38 cellular contexts compared by ENCODE assay signal in the genomic region with DNA sequence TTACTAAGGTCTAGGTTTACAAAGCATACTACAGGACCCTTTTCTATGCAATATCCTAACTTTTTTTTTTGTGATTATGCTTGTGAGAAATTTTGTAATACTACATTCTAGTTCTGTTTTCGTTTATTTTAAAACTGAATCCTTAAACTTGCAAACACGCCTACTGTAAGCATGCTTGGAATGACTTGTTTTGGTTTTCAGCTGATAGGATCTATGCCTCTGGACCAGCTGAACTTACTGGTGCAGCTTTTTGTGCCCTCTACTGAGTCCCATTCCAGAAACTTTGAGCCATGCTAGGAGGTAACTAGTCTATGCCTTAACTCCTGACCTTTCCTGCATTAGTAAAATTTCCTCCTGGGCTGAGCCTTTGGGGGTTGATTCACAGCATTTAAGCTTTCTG. TPM values are rescaled to one million over a fixed set of nuclear protein-coding genes. Genes with fewer than 3 reads are reported as not detected.
DNase-seq lines count a peak whose midpoint lies in the region; ATAC-seq and TF ChIP-seq lines count a peak whose summit lies in the region.
"Had no signal": no experiment of that assay in that cellular context is flagged by ENCODE, and none has a peak within 500 bp of the region (broad histone marks: within the 10 kb centered on the region; RNA-seq: fewer than 3 reads in every experiment).

No MANE protein-coding gene starts in this region.

- ATAC-seq in IMR-90 (ENCODE audit: low read depth): peak; percentile 95
- ATAC-seq: left cardiac atrium, Right ventricle myocardium inferior had no signal

- TF ChIP-seq POLR2A in IMR-90 (IDR thresholded peaks at IDR 0.05; ENCODE audit: low read depth, low read length): no peak

- H2BK20ac ChIP-seq in IMR-90 (ENCODE audit: low read depth, low read length): 0 out of 2 replicates have a peak overlapping the region, but pooled peaks have one; percentile 19

- H2AFZ ChIP-seq in IMR-90 (replicated peaks; ENCODE audit: low read length, poor library complexity) (no peak overlapping the region), trophoblast cell (ENCODE audit: insufficient read depth, low read length, poor library complexity) (no peak overlapping the region)

- H4K91ac ChIP-seq in IMR-90 (ENCODE audit: insufficient read depth, low read depth, low read length) (no peak overlapping the region), trophoblast cell (ENCODE audit: low read depth, low read length) (no peak overlapping the region)

- H3K36me3 ChIP-seq in IMR-90 (ENCODE audit: control insufficient read depth, insufficient read depth, low read length): peaks cover 19% of the 10 kb centered on the region
- H3K36me3 ChIP-seq in endodermal cell (ENCODE audit: control insufficient read depth, insufficient read depth, low read length): peaks cover 24% of the 10 kb centered on the region
- H3K36me3 ChIP-seq in trophoblast cell (ENCODE audit: control insufficient read depth in 1 of 2, insufficient read depth in 2 of 2, low read length in 2 of 2): peaks cover 15 to 18% of the 10 kb centered on the region in 2 experiments
- peaks cover 22% of the 10 kb centered on the region for H3K36me3 ChIP-seq in H7 (replicated peaks; ENCODE audit: control insufficient read depth, insufficient read depth, low read length)
- H3K36me3 ChIP-seq: uterus had no signal

- H3K4me2 ChIP-seq in IMR-90 (ENCODE audit: low read depth, low read length): peak overlapping the region; percentile 18
- peak overlapping the region; percentile 18 for H3K4me2 ChIP-seq in trophoblast cell (ENCODE audit: low read length)
- H3K4me2 ChIP-seq: SK-N-SH had no signal

- POLR2A ChIA-PET in IMR-90 (lab: Charles Lee; ENCODE audit: unreplicated experiment): interaction anchor here (0.5 to 0.9 kb wide), 2 partner anchors 13 to 63 kb away, joined by 4 to 10 read pairs; no protein-coding TSS in a partner anchor

- H3K4me1 ChIP-seq in IMR-90 (ENCODE audit: control insufficient read depth, insufficient read depth, low read length) (peaks cover 16% of the 10 kb centered on the region), endodermal cell (ENCODE audit: control insufficient read depth, insufficient read depth, low read length) (peaks cover 11% of the 10 kb centered on the region), trophoblast cell (ENCODE audit: control insufficient read depth in 1 of 2, insufficient read depth in 2 of 2, low read length in 2 of 2) (peaks cover 8 to 19% of the 10 kb centered on the region in 2 experiments)

- CTCF ChIA-PET in IMR-90 (lab: Yijun Ruan, JAX): interaction anchor here (1.0 to 2.2 kb wide), 2 partner anchors 9 to 13 kb away, joined by 4 to 9 read pairs; no protein-coding TSS in a partner anchor

- TF ChIP-seq CTCF in IMR-90 (conservative IDR thresholded peaks at IDR 0.05; ENCODE audit: low read depth, low read length) (no peak), endodermal cell (conservative IDR thresholded peaks at IDR 0.05) (no peak)

- H3K9me1 ChIP-seq in IMR-90 (ENCODE audit: insufficient read depth, low read length): peaks cover 13% of the 10 kb centered on the region

- H3K9ac ChIP-seq in IMR-90 (ENCODE audit: low read depth, low read length) (no peak overlapping the region), endodermal cell (ENCODE audit: extremely low read depth, low read length, poor library complexity, severe bottlenecking) (peak overlapping the region; percentile 14), trophoblast cell (ENCODE audit: low read length) (no peak overlapping the region)
- H3K9ac ChIP-seq: SK-N-SH had no signal

- no peak overlapping the region for H2BK15ac ChIP-seq in IMR-90 (ENCODE audit: low read depth, low read length)

- no peak overlapping the region; the same call in 1 of the 2 replicates for H3K4ac ChIP-seq in IMR-90 (ENCODE audit: low read depth, low read length)
- H3K4ac ChIP-seq in trophoblast cell (ENCODE audit: low read depth, low read length): no peak overlapping the region

- in situ Hi-C loops in IMR-90 (cut with MboI; ENCODE audit: low sequenced_read_pairs): no loop called here

- DNase-seq in AG20443 (ENCODE audit: low spot score) (peak; percentile 27), IMR-90 (peak; percentile 46), endodermal cell (no peak), trophoblast cell (peak in 1 of 2 donors; percentile 61), H7 (no peak), DMS153 (lab: John Stamatoyannopoulos, UW) (no peak)
- no peak for DNase-seq in activated T-helper 1 cell treated with anti-CD3 and anti-CD28 coated beads, Interleukin-12 subunit alpha, Interleukin-12 subunit beta, Interleukin-2, Interleukin-4 antibody, amounts not matched to agents 30 ng/mL and 10 ng/mL and 1 ng/mL, durations not matched to agents 14 hours and 24 hours and 36 hours (ENCODE audit: low spot score)
- no peak for DNase-seq in T-helper 2 cell treated with Interferon-gamma antibody and Interleukin-4, amounts not matched to agents 5 μg/mL and 100 μg/mL, for 36 hours (ENCODE audit: low spot score)
- DNase-seq: activated B cell treated with CpG ODN at 0.5 μM for 24 hours; activated CD4-positive, alpha-beta T cell treated with anti-CD3 and anti-CD28 coated beads, Interleukin-2, amount 50 U/mL, for 1 hour; activated gamma-delta T cell treated with Interleukin-2 at 50 U/mL for 16 hours; activated T-cell treated with anti-CD3 and anti-CD28 coated beads, Interleukin-2, amount 50 U/mL, for 24 hours; Calu3; DND-41; GOT3; hypothalamus; KBM-7; left cardiac atrium; MM.1S; NCI-H1930; NCI-H2171 treated with DMSO at 0.1 percent for 48 hours; NCI-H510A treated with DMSO at 0.1 percent for 48 hours; SK-N-SH; small intestine; stimulated activated naive CD4-positive, alpha-beta T cell treated with Interleukin-2 at 50 U/mL for 16 hours; uterus had no signal

- peak overlapping the region; percentile 75 for H3K27ac Mint-ChIP-seq in endodermal cell
- H3K27ac Mint-ChIP-seq in activated T-helper 1 cell treated with anti-CD3 and anti-CD28 coated beads, Interleukin-12 subunit alpha, Interleukin-12 subunit beta, Interleukin-2, Interleukin-4 antibody, amounts not matched to agents 30 ng/mL and 10 ng/mL and 1 ng/mL, durations not matched to agents 14 hours and 24 hours and 36 hours: no peak overlapping the region
- no peak overlapping the region for H3K27ac Mint-ChIP-seq in T-helper 2 cell treated with Interferon-gamma antibody and Interleukin-4, amounts not matched to agents 5 μg/mL and 100 μg/mL, for 36 hours
- H3K27ac Mint-ChIP-seq: activated B cell treated with CpG ODN at 0.5 μM for 24 hours; activated T-cell treated with anti-CD3 and anti-CD28 coated beads, Interleukin-2, amount 50 U/mL, for 24 hours; dendritic cell treated with granulocyte-macrophage colony-stimulating factor and Interleukin-4, amounts not matched to agents 40 ng/mL and 50 ng/mL, for 4 days; nephron had no signal

- H4K8ac ChIP-seq in IMR-90 (ENCODE audit: low read depth in 2 of 2, low read length in 2 of 2) (0 out of 4 replicates have a peak overlapping the region, but pooled peaks of 1 of the 2 experiments have one; percentile 5), trophoblast cell (ENCODE audit: low read depth, low read length) (no peak overlapping the region)

- H3K27ac ChIP-seq in IMR-90 (ENCODE audit: insufficient read depth, low read length) (peak overlapping the region; percentile 81; the same call in 1 of the 2 replicates), endodermal cell (ENCODE audit: low read depth, low read length) (no peak overlapping the region), trophoblast cell (ENCODE audit: low read depth, low read length) (no peak overlapping the region)
- H3K27ac ChIP-seq: uterus had no signal

- H3K27me3 ChIP-seq in IMR-90 (ENCODE audit: control insufficient read depth, insufficient read depth, low read length) (no peaks in the 10 kb centered on the region), endodermal cell (ENCODE audit: control insufficient read depth, insufficient read depth, low read length, poor library complexity, severe bottlenecking) (no peaks in the 10 kb centered on the region), trophoblast cell (ENCODE audit: insufficient read depth, low read length) (no peaks in the 10 kb centered on the region), H7 (ENCODE audit: control insufficient read depth, insufficient read depth, low read length) (no peaks in the 10 kb centered on the region)
- H3K27me3 ChIP-seq: uterus had no signal

- H2AK9ac ChIP-seq in IMR-90 (replicated peaks; ENCODE audit: low read depth, low read length, poor library complexity): no peak overlapping the region

- no peak overlapping the region for H3K56ac ChIP-seq in IMR-90 (ENCODE audit: extremely low read depth, insufficient read depth, low read length)

- intact Hi-C loops in IMR-90 (cut with micrococcal nuclease): no loop called here
- intact Hi-C loops in activated T-helper 1 cell treated with anti-CD3 and anti-CD28 coated beads, Interleukin-12 subunit alpha, Interleukin-12 subunit beta, Interleukin-2, Interleukin-4 antibody, amounts not matched to agents 30 ng/mL and 10 ng/mL and 1 ng/mL, durations not matched to agents 14 hours and 24 hours and 36 hours (cut with micrococcal nuclease): no loop called here

- BruUV-seq in IMR-90 (replicated peaks; lab: Mats Ljungman, UMichigan): no TSS peak

- H2AK5ac ChIP-seq in IMR-90 (ENCODE audit: low read depth, low read length): peak overlapping the region; percentile 19; the same call in 1 of the 2 replicates
- no peak overlapping the region for H2AK5ac ChIP-seq in trophoblast cell (ENCODE audit: low read length)

- H3K79me2 ChIP-seq in trophoblast cell (ENCODE audit: control insufficient read depth, insufficient read depth, low read length, poor library complexity): no peaks in the 10 kb centered on the region

- H2BK120ac ChIP-seq in IMR-90 (ENCODE audit: low read depth, low read length) (peak overlapping the region; percentile 7; the same call in 1 of the 2 replicates), trophoblast cell (ENCODE audit: insufficient read depth, low read length, poor library complexity) (no peak overlapping the region)

- H3K23ac ChIP-seq in IMR-90 (ENCODE audit: low read depth, low read length) (peak overlapping the region; percentile 28; the same call in 1 of the 2 replicates), trophoblast cell (ENCODE audit: low read length) (no peak overlapping the region)

- no peak overlapping the region for H3K4me3 Mint-ChIP-seq in endodermal cell
- H3K4me3 Mint-ChIP-seq in activated T-helper 1 cell treated with anti-CD3 and anti-CD28 coated beads, Interleukin-12 subunit alpha, Interleukin-12 subunit beta, Interleukin-2, Interleukin-4 antibody, amounts not matched to agents 30 ng/mL and 10 ng/mL and 1 ng/mL, durations not matched to agents 14 hours and 24 hours and 36 hours: no peak overlapping the region
- H3K4me3 Mint-ChIP-seq in T-helper 2 cell treated with Interferon-gamma antibody and Interleukin-4, amounts not matched to agents 5 μg/mL and 100 μg/mL, for 36 hours: no peak overlapping the region
- H3K4me3 Mint-ChIP-seq: activated B cell treated with CpG ODN at 0.5 μM for 24 hours; activated T-cell treated with anti-CD3 and anti-CD28 coated beads, Interleukin-2, amount 50 U/mL, for 24 hours; central memory CD8-positive, alpha-beta T cell; dendritic cell treated with granulocyte-macrophage colony-stimulating factor and Interleukin-4, amounts not matched to agents 40 ng/mL and 50 ng/mL, for 4 days; nephron had no signal

- H3K14ac ChIP-seq in IMR-90 (replicated peaks; ENCODE audit: low read depth, low read length) (no peak overlapping the region; the same call in 1 of the 2 replicates), trophoblast cell (ENCODE audit: low read length) (no peak overlapping the region)

- no peak for TF ChIP-seq RAD21 in IMR-90 (IDR thresholded peaks at IDR 0.05; ENCODE audit: low read length)

- H2BK5ac ChIP-seq in IMR-90 (ENCODE audit: low read depth, low read length, poor library complexity, severe bottlenecking): peak overlapping the region; percentile 66
- no peak overlapping the region for H2BK5ac ChIP-seq in trophoblast cell (ENCODE audit: low read depth, low read length, poor library complexity)

- H3K18ac ChIP-seq in IMR-90 (ENCODE audit: low read depth, low read length) (no peak overlapping the region), trophoblast cell (ENCODE audit: low read length) (no peak overlapping the region)

- peaks cover 10% of the 10 kb centered on the region; the same call in 1 of the 2 replicates for H4K20me1 ChIP-seq in IMR-90 (ENCODE audit: insufficient read depth, low read length)

- no peaks in the 10 kb centered on the region for H3K9me3 ChIP-seq in IMR-90 (ENCODE audit: control insufficient read depth, insufficient read depth, low read length)
- no peaks in the 10 kb centered on the region for H3K9me3 ChIP-seq in endodermal cell (ENCODE audit: control insufficient read depth, low read length)
- H3K9me3 ChIP-seq in trophoblast cell (ENCODE audit: insufficient read depth, low read depth, low read length): no peaks in the 10 kb centered on the region
- H3K9me3 ChIP-seq: SK-N-SH, uterus had no signal

- H3K27me3 Mint-ChIP-seq in endodermal cell (ENCODE audit: insufficient read depth): no peaks in the 10 kb centered on the region
- no peaks in the 10 kb centered on the region for H3K27me3 Mint-ChIP-seq in activated T-helper 1 cell treated with anti-CD3 and anti-CD28 coated beads, Interleukin-12 subunit alpha, Interleukin-12 subunit beta, Interleukin-2, Interleukin-4 antibody, amounts not matched to agents 30 ng/mL and 10 ng/mL and 1 ng/mL, durations not matched to agents 14 hours and 24 hours and 36 hours (ENCODE audit: insufficient read depth)
- no peaks in the 10 kb centered on the region for H3K27me3 Mint-ChIP-seq in T-helper 2 cell treated with Interferon-gamma antibody and Interleukin-4, amounts not matched to agents 5 μg/mL and 100 μg/mL, for 36 hours (ENCODE audit: low read depth)
- H3K27me3 Mint-ChIP-seq: activated B cell treated with CpG ODN at 0.5 μM for 24 hours; activated T-cell treated with anti-CD3 and anti-CD28 coated beads, Interleukin-2, amount 50 U/mL, for 24 hours; central memory CD8-positive, alpha-beta T cell had no signal

- H3K4me3 ChIP-seq in IMR-90 (ENCODE audit: insufficient read depth, low read depth, low read length): no peak overlapping the region
- H3K4me3 ChIP-seq in endodermal cell (ENCODE audit: low read length): peak overlapping the region; percentile 7
- no peak overlapping the region for H3K4me3 ChIP-seq in trophoblast cell (ENCODE audit: low read depth, low read length)
- no peak overlapping the region for H3K4me3 ChIP-seq in H7 (ENCODE audit: insufficient read depth, low read depth, low read length)
- H3K4me3 ChIP-seq: lung, uterus had no signal

- H4K12ac ChIP-seq in trophoblast cell (ENCODE audit: low read depth, low read length): no peak overlapping the region

- no CpG with 5 or more reads among the region's 2 CpGs for WGBS in IMR-90 (ENCODE audit: extremely low coverage in 2 of 2, insufficient read length in 1 of 2), 2 experiments
- WGBS in endodermal cell (ENCODE audit: insufficient coverage in 1 of 2, insufficient read length in 1 of 2), 2 experiments: 88 to 100% methylated on average over 1 to 2 of the region's 2 CpGs
- WGBS in trophoblast cell (ENCODE audit: extremely low coverage, insufficient coverage, insufficient read length): no CpG with 5 or more reads among the region's 2 CpGs

- H2BK12ac ChIP-seq in trophoblast cell (ENCODE audit: low read length): no peak overlapping the region

- H3K79me1 ChIP-seq in IMR-90 (ENCODE audit: low read depth in 1 of 2, low read length in 2 of 2) (peaks cover 14 to 39% of the 10 kb centered on the region in 2 experiments; a peak in 3 of 4 replicates), trophoblast cell (ENCODE audit: low read length) (no peaks in the 10 kb centered on the region)

- no peak overlapping the region for H4K5ac ChIP-seq in IMR-90 (ENCODE audit: low read depth, low read length)

- H3K4me1 Mint-ChIP-seq in endodermal cell: peaks cover 22% of the 10 kb centered on the region
- H3K4me1 Mint-ChIP-seq in activated T-helper 1 cell treated with anti-CD3 and anti-CD28 coated beads, Interleukin-12 subunit alpha, Interleukin-12 subunit beta, Interleukin-2, Interleukin-4 antibody, amounts not matched to agents 30 ng/mL and 10 ng/mL and 1 ng/mL, durations not matched to agents 14 hours and 24 hours and 36 hours (ENCODE audit: low read depth): peaks cover 53% of the 10 kb centered on the region
- H3K4me1 Mint-ChIP-seq in T-helper 2 cell treated with Interferon-gamma antibody and Interleukin-4, amounts not matched to agents 5 μg/mL and 100 μg/mL, for 36 hours (ENCODE audit: low read depth): peaks cover 32% of the 10 kb centered on the region
- H3K4me1 Mint-ChIP-seq: nephron had no signal

- H3K9me3 Mint-ChIP-seq in endodermal cell: no peaks in the 10 kb centered on the region
- H3K9me3 Mint-ChIP-seq in activated T-helper 1 cell treated with anti-CD3 and anti-CD28 coated beads, Interleukin-12 subunit alpha, Interleukin-12 subunit beta, Interleukin-2, Interleukin-4 antibody, amounts not matched to agents 30 ng/mL and 10 ng/mL and 1 ng/mL, durations not matched to agents 14 hours and 24 hours and 36 hours: no peaks in the 10 kb centered on the region
- no peaks in the 10 kb centered on the region for H3K9me3 Mint-ChIP-seq in T-helper 2 cell treated with Interferon-gamma antibody and Interleukin-4, amounts not matched to agents 5 μg/mL and 100 μg/mL, for 36 hours
- H3K9me3 Mint-ChIP-seq: activated B cell treated with CpG ODN at 0.5 μM for 24 hours; activated T-cell treated with anti-CD3 and anti-CD28 coated beads, Interleukin-2, amount 50 U/mL, for 24 hours; central memory CD8-positive, alpha-beta T cell; dendritic cell treated with granulocyte-macrophage colony-stimulating factor and Interleukin-4, amounts not matched to agents 40 ng/mL and 50 ng/mL, for 4 days; nephron had no signal

- dilution Hi-C loops in IMR-90 (cut with HindIII; ENCODE audit: low sequenced_read_pairs, unreplicated experiment): no loop called here

- peaks cover 28% of the 10 kb centered on the region for H3K36me3 Mint-ChIP-seq in endodermal cell (ENCODE audit: low read depth)
- H3K36me3 Mint-ChIP-seq in activated T-helper 1 cell treated with anti-CD3 and anti-CD28 coated beads, Interleukin-12 subunit alpha, Interleukin-12 subunit beta, Interleukin-2, Interleukin-4 antibody, amounts not matched to agents 30 ng/mL and 10 ng/mL and 1 ng/mL, durations not matched to agents 14 hours and 24 hours and 36 hours (ENCODE audit: low read depth): peaks cover 41% of the 10 kb centered on the region
- H3K36me3 Mint-ChIP-seq in T-helper 2 cell treated with Interferon-gamma antibody and Interleukin-4, amounts not matched to agents 5 μg/mL and 100 μg/mL, for 36 hours (ENCODE audit: low read depth): peaks cover 32% of the 10 kb centered on the region

RNA-seq across cellular contexts. Expression of a gene that starts 6.0 kb away (rescaled TPM):
- total RNA-seq in IMR-90 (2012; rRNA removed) (12.5 and 16.8 TPM in 2 replicates), endodermal cell (10 to 100 TPM; 23.1 to 31.5 TPM)
- 5.3 and 5.7 TPM in 2 replicates for polyA plus RNA-seq in IMR-90 (2012; rRNA removed)
- polyA plus RNA-seq in IMR-90 (2012; cell fraction: cytosol; rRNA removed): 2.9 and 5.3 TPM in 2 replicates
- polyA plus RNA-seq in IMR-90 (2012; cell fraction: nucleus; rRNA removed; ENCODE audit: low replicate concordance): 4.6 and 5.2 TPM in 2 replicates
- polyA plus RNA-seq in endodermal cell (2013, experiment 1 of 2): 11.4 TPM
- 12.5 TPM for polyA plus RNA-seq in endodermal cell (2013, experiment 2 of 2)
- polyA plus RNA-seq in trophoblast cell (2013): 4.9 and 5.0 TPM in 2 replicates
- 43.3 and 52.2 TPM in 2 replicates for total RNA-seq in activated T-helper 1 cell treated with anti-CD3 and anti-CD28 coated beads, Interleukin-12 subunit alpha, Interleukin-12 subunit beta, Interleukin-2, Interleukin-4 antibody, amounts not matched to agents 30 ng/mL and 10 ng/mL and 1 ng/mL, durations not matched to agents 14 hours and 24 hours and 36 hours
- 10.5 and 23.7 TPM in 2 replicates for total RNA-seq in H7 (2014; rRNA removed; shearing (Covaris generic))

RNA-seq across cellular contexts. Expression of a gene that starts 32.3 kb away (rescaled TPM):
- total RNA-seq in IMR-90 (2012; rRNA removed) (not detected in 2 replicates), endodermal cell (not detected)
- polyA plus RNA-seq in IMR-90 (2012; rRNA removed): not detected in 2 replicates
- polyA plus RNA-seq in IMR-90 (2012; cell fraction: cytosol; rRNA removed): not detected in 2 replicates
- not detected in 2 replicates for polyA plus RNA-seq in IMR-90 (2012; cell fraction: nucleus; rRNA removed; ENCODE audit: low replicate concordance)
- polyA plus RNA-seq in endodermal cell (2013, experiment 1 of 2): not detected
- not detected for polyA plus RNA-seq in endodermal cell (2013, experiment 2 of 2)
- 0.04 TPM in 2 replicates for polyA plus RNA-seq in trophoblast cell (2013)
- not detected in 2 replicates for total RNA-seq in activated T-helper 1 cell treated with anti-CD3 and anti-CD28 coated beads, Interleukin-12 subunit alpha, Interleukin-12 subunit beta, Interleukin-2, Interleukin-4 antibody, amounts not matched to agents 30 ng/mL and 10 ng/mL and 1 ng/mL, durations not matched to agents 14 hours and 24 hours and 36 hours
- total RNA-seq in H7 (2014; rRNA removed; shearing (Covaris generic)): not detected in 2 replicates
- total RNA-seq: activated B cell treated with CpG ODN at 0.5 μM for 24 hours; Calu3; fibroblast of lung; glomerular endothelial cell; HT1080; omental fat pad; T-helper 1 cell treated with Interleukin-12 subunit alpha and Interleukin-12 subunit beta and Interleukin-4 antibody, amounts not matched to agents 30 ng/mL and 1 ng/mL, for 36 hours; temporal lobe had no signal
- polyA plus RNA-seq: fibroblast of lung, SK-N-SH had no signal

RNA-seq across cellular contexts. Expression of a gene that starts 39.0 kb away (rescaled TPM):
- 1.3 and 1.4 TPM in 2 replicates for total RNA-seq in IMR-90 (2012; rRNA removed)
- 2.1 and 2.9 TPM in 2 replicates for polyA plus RNA-seq in IMR-90 (2012; rRNA removed)
- polyA plus RNA-seq in IMR-90 (2012; cell fraction: cytosol; rRNA removed): 1.3 and 11.2 TPM in 2 replicates
- polyA plus RNA-seq in IMR-90 (2012; cell fraction: nucleus; rRNA removed; ENCODE audit: low replicate concordance): 25.0 and 37.4 TPM in 2 replicates
- total RNA-seq in endodermal cell: under 1 TPM in 1 of 2 donors, not detected in 1; 0.55 TPM
- polyA plus RNA-seq in endodermal cell (2013, experiment 1 of 2): 0.53 TPM
- 0.46 TPM for polyA plus RNA-seq in endodermal cell (2013, experiment 2 of 2)
- 0.94 and 0.96 TPM in 2 replicates for polyA plus RNA-seq in trophoblast cell (2013)
- total RNA-seq in activated T-helper 1 cell treated with anti-CD3 and anti-CD28 coated beads, Interleukin-12 subunit alpha, Interleukin-12 subunit beta, Interleukin-2, Interleukin-4 antibody, amounts not matched to agents 30 ng/mL and 10 ng/mL and 1 ng/mL, durations not matched to agents 14 hours and 24 hours and 36 hours: 0.83 and 0.93 TPM in 2 replicates
- 0.10 TPM in 1 of 2 replicates, not detected in the other for total RNA-seq in H7 (2014; rRNA removed; shearing (Covaris generic))
- total RNA-seq: activated B cell treated with CpG ODN at 0.5 μM for 24 hours, HT1080 had no signal

RNA-seq across cellular contexts. Expression of a gene that starts 42.1 kb away (rescaled TPM):
- not detected in 2 replicates for total RNA-seq in IMR-90 (2012; rRNA removed)
- not detected in 2 replicates for polyA plus RNA-seq in IMR-90 (2012; rRNA removed)
- 0.08 TPM in 1 of 2 replicates, not detected in the other for polyA plus RNA-seq in IMR-90 (2012; cell fraction: cytosol; rRNA removed)
- not detected in 2 replicates for polyA plus RNA-seq in IMR-90 (2012; cell fraction: nucleus; rRNA removed; ENCODE audit: low replicate concordance)
- not detected for total RNA-seq in endodermal cell
- polyA plus RNA-seq in endodermal cell (2013, experiment 1 of 2): 0.36 TPM
- not detected for polyA plus RNA-seq in endodermal cell (2013, experiment 2 of 2)
- polyA plus RNA-seq in trophoblast cell (2013): not detected in 2 replicates
- 0.13 and 0.39 TPM in 2 replicates for total RNA-seq in activated T-helper 1 cell treated with anti-CD3 and anti-CD28 coated beads, Interleukin-12 subunit alpha, Interleukin-12 subunit beta, Interleukin-2, Interleukin-4 antibody, amounts not matched to agents 30 ng/mL and 10 ng/mL and 1 ng/mL, durations not matched to agents 14 hours and 24 hours and 36 hours
- total RNA-seq in H7 (2014; rRNA removed; shearing (Covaris generic)): 0.48 and 0.78 TPM in 2 replicates
- total RNA-seq: activated B cell treated with CpG ODN at 0.5 μM for 24 hours; Calu3; fibroblast of lung; glomerular endothelial cell; HT1080; left cardiac atrium; lung; mucosa of gallbladder; omental fat pad; Right ventricle myocardium inferior; T-helper 1 cell treated with Interleukin-12 subunit alpha and Interleukin-12 subunit beta and Interleukin-4 antibody, amounts not matched to agents 30 ng/mL and 1 ng/mL, for 36 hours; temporal lobe; uterus had no signal
- polyA plus RNA-seq: fibroblast of lung, lung had no signal

RNA-seq across cellular contexts. Expression of a gene that starts 47.9 kb away (rescaled TPM):
- 148 and 168 TPM in 2 replicates for total RNA-seq in IMR-90 (2012; rRNA removed)
- 234 and 283 TPM in 2 replicates for polyA plus RNA-seq in IMR-90 (2012; rRNA removed)
- polyA plus RNA-seq in IMR-90 (2012; cell fraction: cytosol; rRNA removed): 232 and 454 TPM in 2 replicates
- polyA plus RNA-seq in IMR-90 (2012; cell fraction: nucleus; rRNA removed; ENCODE audit: low replicate concordance): 113 and 168 TPM in 2 replicates
- 10 to 100 TPM; 70.2 to 87.7 TPM for total RNA-seq in endodermal cell
- polyA plus RNA-seq in endodermal cell (2013, experiment 1 of 2): 99.2 TPM
- 88.5 TPM for polyA plus RNA-seq in endodermal cell (2013, experiment 2 of 2)
- polyA plus RNA-seq in trophoblast cell (2013): 77.2 and 77.9 TPM in 2 replicates
- total RNA-seq in activated T-helper 1 cell treated with anti-CD3 and anti-CD28 coated beads, Interleukin-12 subunit alpha, Interleukin-12 subunit beta, Interleukin-2, Interleukin-4 antibody, amounts not matched to agents 30 ng/mL and 10 ng/mL and 1 ng/mL, durations not matched to agents 14 hours and 24 hours and 36 hours: 162 and 164 TPM in 2 replicates
- total RNA-seq in H7 (2014; rRNA removed; shearing (Covaris generic)): 91.1 TPM in 2 replicates

Comparison
In these comparisons a context has a peak if more than half of its experiments do, and no peak if none do; other contexts are left out.
1. DNase-seq: peak in AG20443 (single experiment) and IMR-90 (single experiment); none in endodermal cell (single experiment), activated T-helper 1 cell treated with anti-CD3 and anti-CD28 coated beads, Interleukin-12 subunit alpha, Interleukin-12 subunit beta, Interleukin-2, Interleukin-4 antibody, amounts not matched to agents 30 ng/mL and 10 ng/mL and 1 ng/mL, durations not matched to agents 14 hours and 24 hours and 36 hours (single experiment), H7 (single experiment), DMS153 (single experiment) and T-helper 2 cell treated with Interferon-gamma antibody and Interleukin-4, amounts not matched to agents 5 μg/mL and 100 μg/mL, for 36 hours (single experiment).